In the genomic region with DNA sequence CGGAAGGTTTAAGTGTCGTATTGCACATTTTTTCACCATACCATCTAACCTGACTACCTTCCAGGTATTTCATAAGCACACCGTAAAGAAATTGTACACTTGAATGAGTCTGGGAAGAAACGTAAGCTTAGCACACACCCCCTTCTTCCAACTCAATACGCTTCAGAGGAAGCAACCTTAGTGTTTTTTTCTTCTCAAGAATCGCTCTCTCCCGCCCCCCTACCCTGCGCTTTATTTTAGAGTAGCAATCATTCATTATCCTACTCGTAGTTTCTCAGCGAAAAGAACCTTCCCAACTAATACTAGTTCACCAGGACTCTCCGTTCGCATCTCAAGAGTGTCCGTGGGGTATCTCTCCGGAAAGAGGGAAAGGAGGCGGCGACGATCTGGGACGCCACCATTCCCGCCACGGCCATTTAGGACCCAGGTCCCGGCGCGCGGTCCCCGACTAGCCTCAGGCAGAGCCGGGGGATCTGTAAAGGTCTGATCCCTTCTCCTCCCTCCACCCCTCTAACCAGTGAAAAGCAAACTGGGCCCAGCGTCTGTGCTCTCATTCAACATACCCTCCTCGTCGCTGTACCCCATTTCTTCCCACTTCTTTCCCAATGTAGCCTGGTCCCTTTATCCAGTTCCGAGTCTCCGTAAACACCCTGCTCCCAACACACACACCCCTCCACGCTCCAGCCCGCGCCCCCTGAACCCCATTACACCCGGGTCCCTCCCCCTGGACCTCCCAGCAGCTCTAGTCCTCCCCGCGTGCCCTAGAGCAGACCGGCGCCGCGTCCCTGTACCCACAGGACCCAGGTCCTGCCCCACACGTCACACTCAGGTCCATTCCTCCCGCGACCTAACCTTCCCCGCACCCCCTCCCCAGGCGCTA, we compare ENCODE assay signal across 8 cellular contexts. TPM values are rescaled to one million over a fixed set of nuclear protein-coding genes. Genes with fewer than 3 reads are reported as not detected.
DNase-seq lines count a peak whose midpoint lies in the region; ATAC-seq and TF ChIP-seq lines count a peak whose summit lies in the region.

No MANE protein-coding gene starts in this region.

- H3K4me1 Mint-ChIP-seq in activated B cell treated with CpG ODN at 0.5 μM for 24 hours: peaks cover 24% of the 10 kb centered on the region

- H3K18ac ChIP-seq in neuronal stem cell (ENCODE audit: low read length): peak overlapping the region; percentile 98

- H3K27ac ChIP-seq in KOPT-K1 (ENCODE audit: low read depth, low read length, poor library complexity, severe bottlenecking) (peak overlapping the region; percentile 78), neuronal stem cell (replicated peaks; ENCODE audit: low read length) (peak overlapping the region; percentile 87)

- CTCF ChIA-PET in activated B cell treated with CpG ODN at 0.5 μM for 24 hours (lab: Charles Lee): interaction anchor here (1.8 kb wide), 1 partner anchor 18 kb away, joined by 5 read pairs; no protein-coding TSS in a partner anchor

- H3K79me1 ChIP-seq in neuronal stem cell (ENCODE audit: low read depth, low read length): peaks cover 2% of the 10 kb centered on the region

- H3K27me3 ChIP-seq in neuronal stem cell (ENCODE audit: control insufficient read depth in 3 of 3, insufficient read depth in 3 of 3, low read depth in 1 of 3, low read length in 3 of 3): no peaks in the 10 kb centered on the region

- no peak overlapping the region for H3K4ac ChIP-seq in neuronal stem cell (ENCODE audit: low read length)

- peak overlapping the region; percentile 76 for H2BK5ac ChIP-seq in neuronal stem cell (ENCODE audit: low read length)

- no peaks in the 10 kb centered on the region for H3K9me3 Mint-ChIP-seq in activated B cell treated with CpG ODN at 0.5 μM for 24 hours

- H3K9ac ChIP-seq in neuronal stem cell (ENCODE audit: low read depth, low read length, poor library complexity): peak overlapping the region; percentile 98

- POLR2A ChIA-PET in activated B cell treated with CpG ODN at 0.5 μM for 24 hours (lab: Charles Lee): interaction anchor here (0.5 to 2.0 kb wide), 14 partner anchors 19 to 1610 kb away, joined by 3 to 16 read pairs (median 4); a partner anchor contains a TSS

- no peaks in the 10 kb centered on the region for H3K27me3 Mint-ChIP-seq in activated B cell treated with CpG ODN at 0.5 μM for 24 hours

- peak overlapping the region; percentile 50 for H3K4me2 ChIP-seq in neuronal stem cell (ENCODE audit: insufficient read depth, low read length, poor library complexity, severe bottlenecking)

- H3K14ac ChIP-seq in neuronal stem cell (ENCODE audit: low read length): no peak overlapping the region

- H4K91ac ChIP-seq in neuronal stem cell (ENCODE audit: low read depth, low read length, poor library complexity): peak overlapping the region; percentile 6

- peaks cover 0 to 6% of the 10 kb centered on the region in 2 donors for H3K4me1 ChIP-seq in neuronal stem cell (ENCODE audit: control insufficient read depth in 2 of 2, insufficient read depth in 1 of 2, low read depth in 1 of 2, low read length in 2 of 2)

- DNase-seq in NOMO-1 (lab: John Stamatoyannopoulos, UW; ENCODE audit: unreplicated experiment in 2 of 2) (peak; percentile 20 to 41), NOMO-1 treated with dmso at 0.1 percent for 144 hours (lab: John Stamatoyannopoulos, UW; ENCODE audit: unreplicated experiment) (no peak), activated B cell treated with CpG ODN at 0.5 μM for 24 hours (no peak), globus pallidus (ENCODE audit: low spot score) (peak; percentile 40), neuronal stem cell (ENCODE audit: low spot score) (peak; percentile 63), OCI-M2 (lab: John Stamatoyannopoulos, UW; ENCODE audit: unreplicated experiment) (no peak)

- ATAC-seq in GM21576 (IDR thresholded peaks at IDR 0.05; ENCODE audit: unreplicated experiment) (peak; percentile 16), activated B cell treated with CpG ODN at 0.5 μM for 24 hours (ENCODE audit: low read depth) (peak; percentile 60)

- no CpG with 5 or more reads among the region's 46 CpGs for WGBS in neuronal stem cell (ENCODE audit: extremely low coverage in 2 of 2, insufficient read length in 2 of 2, insufficient replicate concordance in 1 of 2), 2 donors

- H2BK120ac ChIP-seq in neuronal stem cell (ENCODE audit: low read depth, low read length): no peak overlapping the region

- peak overlapping the region; percentile 69 to 91 for H3K4me3 ChIP-seq in neuronal stem cell (ENCODE audit: low read length in 2 of 2)

- peak overlapping the region; percentile 81 for H2AFZ ChIP-seq in neuronal stem cell (ENCODE audit: low read length)

- intact Hi-C loops in activated B cell treated with CpG ODN at 0.5 μM for 24 hours (cut with micrococcal nuclease): loop anchor here (1.0 to 10.0 kb wide), 11 partner anchors 19 to 1202 kb away; a partner anchor contains a TSS

- no peak overlapping the region for H2BK15ac ChIP-seq in neuronal stem cell (ENCODE audit: low read length)

- H4K8ac ChIP-seq in neuronal stem cell (ENCODE audit: low read depth, low read length): no peak overlapping the region

- H3K36me3 Mint-ChIP-seq in activated B cell treated with CpG ODN at 0.5 μM for 24 hours (ENCODE audit: low read depth): peaks cover 12% of the 10 kb centered on the region

- H3K23ac ChIP-seq in neuronal stem cell (ENCODE audit: low read depth, low read length, poor library complexity): no peak overlapping the region

- peak overlapping the region; percentile 98 for H3K27ac Mint-ChIP-seq in activated B cell treated with CpG ODN at 0.5 μM for 24 hours

- H3K4me3 Mint-ChIP-seq in activated B cell treated with CpG ODN at 0.5 μM for 24 hours: peak overlapping the region; percentile 99

- no peaks in the 10 kb centered on the region for H3K36me3 ChIP-seq in KOPT-K1 (ENCODE audit: insufficient read depth, low read length)
- peaks cover 0 to 11% of the 10 kb centered on the region in 2 donors for H3K36me3 ChIP-seq in neuronal stem cell (replicated peaks in 1 of 2; ENCODE audit: control insufficient read depth in 2 of 2, insufficient read depth in 2 of 2, low read length in 2 of 2)

- H3K9me3 ChIP-seq in KOPT-K1 (ENCODE audit: insufficient read depth, low read length, poor library complexity, severe bottlenecking) (no peaks in the 10 kb centered on the region), neuronal stem cell (replicated peaks in 1 of 2; ENCODE audit: control insufficient read depth in 2 of 2, insufficient read depth in 1 of 2, low read depth in 1 of 2, low read length in 2 of 2) (no peaks in the 10 kb centered on the region)

- H2BK12ac ChIP-seq in neuronal stem cell (ENCODE audit: low read length): no peak overlapping the region

- peak overlapping the region; percentile 81 for H2AK5ac ChIP-seq in neuronal stem cell (ENCODE audit: low read depth, low read length)

- no peak for TF ChIP-seq CTCF in activated B cell treated with CpG ODN at 0.5 μM for 24 hours (IDR thresholded peaks at IDR 0.05)

RNA-seq across cellular contexts. Expression of a gene that starts 16.0 kb away (rescaled TPM):
- not detected in 2 replicates for total RNA-seq in activated B cell treated with CpG ODN at 0.5 μM for 24 hours
- polyA plus RNA-seq in neuronal stem cell (2013, experiment 1 of 2): 3.9 TPM
- 4.0 TPM for polyA plus RNA-seq in neuronal stem cell (2013, experiment 2 of 2)

RNA-seq across cellular contexts. Expression of a gene that starts 30.6 kb away (rescaled TPM):
- total RNA-seq in activated B cell treated with CpG ODN at 0.5 μM for 24 hours: 0.05 TPM in 1 of 2 replicates, not detected in the other
- polyA plus RNA-seq in neuronal stem cell (2013, experiment 1 of 2): 0.04 TPM
- 0.04 TPM for polyA plus RNA-seq in neuronal stem cell (2013, experiment 2 of 2)

RNA-seq across cellular contexts. Expression of a gene that starts 34.1 kb away (rescaled TPM):
- 9.0 and 10.8 TPM in 2 replicates for total RNA-seq in activated B cell treated with CpG ODN at 0.5 μM for 24 hours
- 80.7 TPM for polyA plus RNA-seq in neuronal stem cell (2013, experiment 1 of 2)
- 79.9 TPM for polyA plus RNA-seq in neuronal stem cell (2013, experiment 2 of 2)

Comparison
In these comparisons a context has a peak if more than half of its experiments do, and no peak if none do; other contexts are left out.
1. DNase-seq: peak in NOMO-1 (2 of 2), globus pallidus (single experiment) and neuronal stem cell (single experiment); none in NOMO-1 treated with dmso at 0.1 percent for 144 hours (single experiment), activated B cell treated with CpG ODN at 0.5 μM for 24 hours (single experiment) and OCI-M2 (single experiment).